In genomic region chr2:219186754-219187456, GRCh38 we compare ENCODE assay signal across 20 cellular contexts. TPM values are rescaled to one million over a fixed set of nuclear protein-coding genes. Genes with fewer than 3 reads are reported as not detected.
DNase-seq lines count a peak whose midpoint lies in the region; ATAC-seq and TF ChIP-seq lines count a peak whose summit lies in the region.
"Had no signal": no experiment of that assay in that cellular context is flagged by ENCODE, and none has a peak within 500 bp of the region (broad histone marks: within the 10 kb centered on the region; RNA-seq: fewer than 3 reads in every experiment).

No MANE protein-coding gene starts in this region.

- H3K4me2 ChIP-seq in DND-41 (ENCODE audit: insufficient read depth, low read length): no peak overlapping the region
- H3K4me2 ChIP-seq: hepatocyte, neural progenitor cell had no signal

- ATAC-seq in DND-41 (ENCODE audit: insufficient read depth, low read depth) (peak; percentile 44; the same call in 2 of the 3 replicates), activated B cell treated with CpG ODN at 0.5 μM for 24 hours (ENCODE audit: low read depth) (peak; percentile 78), HG03469 (IDR thresholded peaks at IDR 0.05; ENCODE audit: unreplicated experiment) (no peak), GM21723 (IDR thresholded peaks at IDR 0.05; ENCODE audit: unreplicated experiment) (no peak)

- no peak overlapping the region for H3K27ac ChIP-seq in DND-41 (ENCODE audit: low read length)
- H3K27ac ChIP-seq: hepatocyte, neural progenitor cell had no signal

- H3K36me3 Mint-ChIP-seq in activated CD4-positive, alpha-beta T cell treated with anti-CD3 and anti-CD28 coated beads, Interleukin-2, amount 10 ng/mL, durations not matched to agents 24 days and 14 days (ENCODE audit: low read depth): peaks cover 28% of the 10 kb centered on the region
- peaks cover 32% of the 10 kb centered on the region for H3K36me3 Mint-ChIP-seq in activated B cell treated with CpG ODN at 0.5 μM for 24 hours (ENCODE audit: low read depth)
- no peaks in the 10 kb centered on the region for H3K36me3 Mint-ChIP-seq in glutamatergic neuron (ENCODE audit: unreplicated experiment)

- no peaks in the 10 kb centered on the region for H3K27me3 Mint-ChIP-seq in activated CD4-positive, alpha-beta T cell treated with anti-CD3 and anti-CD28 coated beads, Interleukin-2, amount 10 ng/mL, durations not matched to agents 24 days and 14 days
- H3K27me3 Mint-ChIP-seq in activated B cell treated with CpG ODN at 0.5 μM for 24 hours: no peaks in the 10 kb centered on the region
- H3K27me3 Mint-ChIP-seq in glutamatergic neuron (ENCODE audit: unreplicated experiment): peaks cover 10% of the 10 kb centered on the region

- DNase-seq in activated CD4-positive, alpha-beta T cell treated with anti-CD3 and anti-CD28 coated beads, Interleukin-2, amount 10 ng/mL, durations not matched to agents 24 days and 14 days: peak; percentile 55
- no peak for DNase-seq in activated CD4-positive, alpha-beta T cell treated with anti-CD3 and anti-CD28 coated beads, Interleukin-2, amount 50 U/mL, for 4 hours
- no peak for DNase-seq in DND-41
- DNase-seq in activated B cell treated with CpG ODN at 0.5 μM for 24 hours: no peak
- DNase-seq in glutamatergic neuron: no peak
- no peak for DNase-seq in NCI-H1417 (lab: John Stamatoyannopoulos, UW)
- DNase-seq: ACHN; activated CD4-positive, CD25-positive, alpha-beta regulatory T cell; central memory CD4-positive, alpha-beta T cell; DMS79; HFFc6; kidney; NCI-H1694 treated with DMSO at 0.1 percent for 48 hours; NCI-H345; Right ventricle myocardium superior; substantia nigra had no signal

- H3K36me3 ChIP-seq in DND-41 (ENCODE audit: insufficient read depth, low read length): peaks cover 26% of the 10 kb centered on the region
- H3K36me3 ChIP-seq: neural progenitor cell had no signal

- no peaks in the 10 kb centered on the region for H3K9me3 ChIP-seq in DND-41 (ENCODE audit: insufficient read depth, low read length, severe bottlenecking)

- CTCF ChIA-PET in activated B cell treated with CpG ODN at 0.5 μM for 24 hours (lab: Charles Lee): no interaction called here

- H3K27ac Mint-ChIP-seq in activated CD4-positive, alpha-beta T cell treated with anti-CD3 and anti-CD28 coated beads, Interleukin-2, amount 10 ng/mL, durations not matched to agents 24 days and 14 days: peak overlapping the region; percentile 66
- H3K27ac Mint-ChIP-seq in activated B cell treated with CpG ODN at 0.5 μM for 24 hours (peak overlapping the region; percentile 46), glutamatergic neuron (ENCODE audit: unreplicated experiment) (peak overlapping the region; percentile 48)
- H3K27ac Mint-ChIP-seq: HFFc6, neural progenitor cell had no signal

- POLR2A ChIA-PET in activated B cell treated with CpG ODN at 0.5 μM for 24 hours (lab: Charles Lee): interaction anchor here (0.6 kb wide), 1 partner anchor 61 kb away, joined by 7 read pairs; no protein-coding TSS in a partner anchor

- no peaks in the 10 kb centered on the region; the same call in 1 of the 2 replicates for H4K20me1 ChIP-seq in DND-41 (ENCODE audit: insufficient read depth, low read length)

- TF ChIP-seq CTCF in DND-41 (IDR thresholded peaks at IDR 0.05; ENCODE audit: borderline replicate concordance, extremely low read depth, low read length, poor library complexity, severe bottlenecking) (no peak), activated B cell treated with CpG ODN at 0.5 μM for 24 hours (IDR thresholded peaks at IDR 0.05) (no peak), glutamatergic neuron (IDR thresholded peaks at IDR 0.05; ENCODE audit: partially characterized antibody, unreplicated experiment) (no peak)

- no peaks in the 10 kb centered on the region for H3K9me3 Mint-ChIP-seq in activated CD4-positive, alpha-beta T cell treated with anti-CD3 and anti-CD28 coated beads, Interleukin-2, amount 10 ng/mL, durations not matched to agents 24 days and 14 days
- H3K9me3 Mint-ChIP-seq in activated B cell treated with CpG ODN at 0.5 μM for 24 hours (no peaks in the 10 kb centered on the region), glutamatergic neuron (ENCODE audit: unreplicated experiment) (peaks cover 10% of the 10 kb centered on the region)
- H3K9me3 Mint-ChIP-seq: HFFc6, neural progenitor cell had no signal

- H3K4me3 ChIP-seq in DND-41 (ENCODE audit: low read depth in 1 of 2, low read length in 2 of 2): no peak overlapping the region
- H3K4me3 ChIP-seq: hepatocyte, neural progenitor cell had no signal

- no peak overlapping the region for H2AFZ ChIP-seq in DND-41 (ENCODE audit: low read depth, low read length)
- H2AFZ ChIP-seq: hepatocyte, neural progenitor cell had no signal

- no peaks in the 10 kb centered on the region for H3K4me1 ChIP-seq in DND-41 (ENCODE audit: insufficient read depth, low read length)
- H3K4me1 ChIP-seq: neural progenitor cell had no signal

- peaks cover 9% of the 10 kb centered on the region for H3K4me1 Mint-ChIP-seq in activated CD4-positive, alpha-beta T cell treated with anti-CD3 and anti-CD28 coated beads, Interleukin-2, amount 10 ng/mL, durations not matched to agents 24 days and 14 days
- peaks cover 10% of the 10 kb centered on the region for H3K4me1 Mint-ChIP-seq in activated B cell treated with CpG ODN at 0.5 μM for 24 hours
- peaks cover 23% of the 10 kb centered on the region for H3K4me1 Mint-ChIP-seq in glutamatergic neuron (ENCODE audit: low read depth, unreplicated experiment)
- H3K4me1 Mint-ChIP-seq: neural progenitor cell had no signal

- H3K4me3 Mint-ChIP-seq in activated CD4-positive, alpha-beta T cell treated with anti-CD3 and anti-CD28 coated beads, Interleukin-2, amount 10 ng/mL, durations not matched to agents 24 days and 14 days: no peak overlapping the region
- no peak overlapping the region for H3K4me3 Mint-ChIP-seq in activated B cell treated with CpG ODN at 0.5 μM for 24 hours
- no peak overlapping the region for H3K4me3 Mint-ChIP-seq in glutamatergic neuron (ENCODE audit: unreplicated experiment)
- H3K4me3 Mint-ChIP-seq: HFFc6, neural progenitor cell had no signal

- intact Hi-C loops in activated CD4-positive, alpha-beta T cell treated with anti-CD3 and anti-CD28 coated beads, Interleukin-2, amount 10 ng/mL, durations not matched to agents 24 days and 14 days (cut with micrococcal nuclease): no loop called here
- intact Hi-C loops in activated B cell treated with CpG ODN at 0.5 μM for 24 hours (cut with micrococcal nuclease): loop anchor here (1.0 kb wide), 1 partner anchor 9 kb away; the partner anchor contains the start of gene RETREG2

- no peaks in the 10 kb centered on the region for H3K27me3 ChIP-seq in DND-41 (ENCODE audit: insufficient read depth, low read length, poor library complexity)
- H3K27me3 ChIP-seq: hepatocyte, neural progenitor cell had no signal

- no peaks in the 10 kb centered on the region for H3K79me2 ChIP-seq in DND-41 (ENCODE audit: insufficient read depth, low read length)
- H3K79me2 ChIP-seq: hepatocyte had no signal

- H3K9ac ChIP-seq in DND-41 (ENCODE audit: low read depth, low read length): no peak overlapping the region
- H3K9ac ChIP-seq: neural progenitor cell had no signal

RNA-seq across cellular contexts. Expression of gene RETREG2, which starts 8.8 kb away (rescaled TPM):
- 54.1 and 57.4 TPM in 2 replicates for total RNA-seq in activated CD4-positive, alpha-beta T cell treated with anti-CD3 and anti-CD28 coated beads, Interleukin-2, amount 10 ng/mL, durations not matched to agents 24 days and 14 days
- total RNA-seq in activated B cell treated with CpG ODN at 0.5 μM for 24 hours (60.5 and 78.6 TPM in 2 replicates), glutamatergic neuron (ENCODE audit: unreplicated experiment) (167 TPM)

RNA-seq across cellular contexts. Expression of gene CNPPD1, which starts 10.2 kb away (rescaled TPM):
- 62.0 and 62.6 TPM in 2 replicates for total RNA-seq in activated CD4-positive, alpha-beta T cell treated with anti-CD3 and anti-CD28 coated beads, Interleukin-2, amount 10 ng/mL, durations not matched to agents 24 days and 14 days
- total RNA-seq in activated B cell treated with CpG ODN at 0.5 μM for 24 hours: 144 and 147 TPM in 2 replicates
- total RNA-seq in glutamatergic neuron (ENCODE audit: unreplicated experiment): 61.5 TPM

RNA-seq across cellular contexts. Expression of gene SLC23A3, which starts 17.1 kb away (rescaled TPM):
- total RNA-seq in activated CD4-positive, alpha-beta T cell treated with anti-CD3 and anti-CD28 coated beads, Interleukin-2, amount 10 ng/mL, durations not matched to agents 24 days and 14 days: 1.8 and 2.3 TPM in 2 replicates
- 4.5 and 4.9 TPM in 2 replicates for total RNA-seq in activated B cell treated with CpG ODN at 0.5 μM for 24 hours
- total RNA-seq in glutamatergic neuron (ENCODE audit: unreplicated experiment): 1.1 TPM

RNA-seq across cellular contexts. Expression of gene ZFAND2B, which starts 19.7 kb away (rescaled TPM):
- total RNA-seq in activated CD4-positive, alpha-beta T cell treated with anti-CD3 and anti-CD28 coated beads, Interleukin-2, amount 10 ng/mL, durations not matched to agents 24 days and 14 days: 36.7 and 37.4 TPM in 2 replicates
- total RNA-seq in activated B cell treated with CpG ODN at 0.5 μM for 24 hours (39.9 and 47.2 TPM in 2 replicates), glutamatergic neuron (ENCODE audit: unreplicated experiment) (49.5 TPM)

RNA-seq across cellular contexts. Expression of gene NHEJ1, which starts 26.3 kb away (rescaled TPM):
- 20.7 and 22.8 TPM in 2 replicates for total RNA-seq in activated CD4-positive, alpha-beta T cell treated with anti-CD3 and anti-CD28 coated beads, Interleukin-2, amount 10 ng/mL, durations not matched to agents 24 days and 14 days
- total RNA-seq in activated B cell treated with CpG ODN at 0.5 μM for 24 hours: 19.1 and 25.0 TPM in 2 replicates
- 24.8 TPM for total RNA-seq in glutamatergic neuron (ENCODE audit: unreplicated experiment)

Comparison
In these comparisons a context has a peak if more than half of its experiments do, and no peak if none do; other contexts are left out.
1. ATAC-seq: peak in DND-41 (single experiment) and activated B cell treated with CpG ODN at 0.5 μM for 24 hours (single experiment); none in HG03469 (single experiment) and GM21723 (single experiment).
2. Peak in every context shown above with its lines, with median percentiles within 50 percentile points of each other: H3K27ac Mint-ChIP-seq.